In genomic region chr11:35274909-35275807, GRCh38 we compare ENCODE assay signal across 10 cellular contexts.
DNase-seq lines count a peak whose midpoint lies in the region; ATAC-seq and TF ChIP-seq lines count a peak whose summit lies in the region.
"Had no signal": no experiment of that assay in that cellular context is flagged by ENCODE, and none has a peak within 500 bp of the region (broad histone marks: within the 10 kb centered on the region; RNA-seq: fewer than 3 reads in every experiment).

No MANE protein-coding gene starts in this region.

- H3K27me3 ChIP-seq in layer of hippocampus (ENCODE audit: control insufficient read depth, insufficient read depth, low read length), result no peaks in the 10 kb centered on the region
- no peaks in the 10 kb centered on the region for H3K27me3 ChIP-seq in aorta (ENCODE audit: control insufficient read depth in 1 of 2, insufficient read depth in 2 of 2, low read length in 1 of 2)
- H3K27me3 ChIP-seq: BE2C had no signal

- H3K9me3 ChIP-seq in aorta (ENCODE audit: control insufficient read depth, low read length), result no peaks in the 10 kb centered on the region
- H3K9me3 ChIP-seq: BE2C had no signal

- H3K27ac ChIP-seq in layer of hippocampus (ENCODE audit: low read depth, low read length) (peak overlapping the region; percentile 58), aorta (ENCODE audit: low read depth in 1 of 2, low read length in 2 of 2) (peak overlapping the region; percentile 29 to 93)

- no peak for TF ChIP-seq CTCF in natural killer cell (IDR thresholded peaks at IDR 0.05)

- H3K4me3 ChIP-seq in aorta (ENCODE audit: low read length in 2 of 2), result no peak overlapping the region

- H3K36me3 ChIP-seq in aorta (ENCODE audit: control insufficient read depth in 1 of 2, insufficient read depth in 2 of 2, low read length in 1 of 2), result no peaks in the 10 kb centered on the region
- H3K36me3 ChIP-seq: BE2C had no signal

- H3K9me3 Mint-ChIP-seq in natural killer cell treated with Interleukin-12 subunit alpha and Interleukin-12 subunit beta and Interleukin-15 and Interleukin-18, amount 100 ng/mL, for 72 hours, result peaks cover 8% of the 10 kb centered on the region
- no peaks in the 10 kb centered on the region for H3K9me3 Mint-ChIP-seq in natural killer cell

- intact Hi-C loops in natural killer cell (cut with micrococcal nuclease) (no loop called here), aorta (cut with DNase I) (no loop called here)

- no peak for ATAC-seq in natural killer cell treated with Interleukin-12 subunit alpha and Interleukin-12 subunit beta and Interleukin-15 and Interleukin-18, amount 100 ng/mL, for 72 hours
- ATAC-seq in natural killer cell (no peak), aorta (ENCODE audit: low FRiP score) (peak; percentile 54), GM18517 (IDR thresholded peaks at IDR 0.05; ENCODE audit: unreplicated experiment) (no peak)

- no peak for TF ChIP-seq POLR2A in erythroblast (IDR thresholded peaks at IDR 0.05; ENCODE audit: low read length)

- peaks cover 10% of the 10 kb centered on the region for H3K36me3 Mint-ChIP-seq in natural killer cell treated with Interleukin-12 subunit alpha and Interleukin-12 subunit beta and Interleukin-15 and Interleukin-18, amount 100 ng/mL, for 72 hours
- no peaks in the 10 kb centered on the region for H3K36me3 Mint-ChIP-seq in natural killer cell

- peaks cover 4 to 7% of the 10 kb centered on the region in 2 donors for H3K4me1 ChIP-seq in aorta (ENCODE audit: control insufficient read depth in 1 of 2, insufficient read depth in 2 of 2, low read length in 2 of 2)
- H3K4me1 ChIP-seq: BE2C had no signal

- peak overlapping the region; percentile 9 for H3K4me3 Mint-ChIP-seq in natural killer cell treated with Interleukin-12 subunit alpha and Interleukin-12 subunit beta and Interleukin-15 and Interleukin-18, amount 100 ng/mL, for 72 hours
- no peak overlapping the region for H3K4me3 Mint-ChIP-seq in natural killer cell
- H3K4me3 Mint-ChIP-seq: activated naive CD8-positive, alpha-beta T cell had no signal

- peak overlapping the region in 1 of 2 donors; percentile 45 for H3K27ac Mint-ChIP-seq in natural killer cell treated with Interleukin-12 subunit alpha and Interleukin-12 subunit beta and Interleukin-15 and Interleukin-18, amount 100 ng/mL, for 72 hours
- H3K27ac Mint-ChIP-seq in natural killer cell, result no peak overlapping the region
- H3K27ac Mint-ChIP-seq: activated naive CD8-positive, alpha-beta T cell had no signal

- peaks cover 58 to 61% of the 10 kb centered on the region in 2 donors for H3K4me1 Mint-ChIP-seq in natural killer cell treated with Interleukin-12 subunit alpha and Interleukin-12 subunit beta and Interleukin-15 and Interleukin-18, amount 100 ng/mL, for 72 hours (ENCODE audit: low read depth in 2 of 2)
- H3K4me1 Mint-ChIP-seq in natural killer cell, result peaks cover 21 to 24% of the 10 kb centered on the region in 2 donors

- DNase-seq in natural killer cell treated with Interleukin-12 subunit alpha and Interleukin-12 subunit beta and Interleukin-15 and Interleukin-18, amount 100 ng/mL, for 72 hours (ENCODE audit: low spot score), result no peak
- DNase-seq in natural killer cell (no peak), astrocyte of the hippocampus (ENCODE audit: low read depth, low spot score) (peak; percentile 79), aorta (peak; percentile 82 to 88), GM03348 (ENCODE audit: low spot score) (no peak), erythroblast (lab: John Stamatoyannopoulos, UW) (no peak)
- DNase-seq: BE2C had no signal

- peaks cover 4 to 15% of the 10 kb centered on the region in 2 donors for H3K27me3 Mint-ChIP-seq in natural killer cell treated with Interleukin-12 subunit alpha and Interleukin-12 subunit beta and Interleukin-15 and Interleukin-18, amount 100 ng/mL, for 72 hours
- H3K27me3 Mint-ChIP-seq in natural killer cell (ENCODE audit: low read depth in 2 of 2), result peaks cover 16 to 30% of the 10 kb centered on the region in 2 donors
- H3K27me3 Mint-ChIP-seq: activated naive CD8-positive, alpha-beta T cell had no signal

- WGBS in aorta, 2 donors, result 28 to 30% methylated on average over 6 of the region's 6 CpGs

Comparison
In these comparisons a context has a peak if more than half of its experiments do, and no peak if none do; other contexts are left out.
1. DNase-seq: peak in astrocyte of the hippocampus (single experiment) and aorta (2 of 2); none in natural killer cell treated with Interleukin-12 subunit alpha and Interleukin-12 subunit beta and Interleukin-15 and Interleukin-18, amount 100 ng/mL, for 72 hours (single experiment), natural killer cell (single experiment), GM03348 (single experiment) and erythroblast (0 of 2).